8 cellular contexts compared by ENCODE assay signal in genomic region chr1:37480125-37480466, GRCh38. TPM values are rescaled to one million over a fixed set of nuclear protein-coding genes. Genes with fewer than 3 reads are reported as not detected.
DNase-seq lines count a peak whose midpoint lies in the region; ATAC-seq and TF ChIP-seq lines count a peak whose summit lies in the region.

No MANE protein-coding gene starts in this region.

- no peak for ATAC-seq in activated CD8-positive, alpha-beta T cell treated with anti-CD3 and anti-CD28 coated beads, Interleukin-2, amount 10 ng/mL, durations not matched to agents 7 days and 5 days

- CTCF ChIA-PET in activated CD8-positive, alpha-beta T cell treated with anti-CD3 and anti-CD28 coated beads, Interleukin-2, amount 10 ng/mL, durations not matched to agents 7 days and 5 days (lab: Charles Lee): interaction anchor here (0.6 to 7.8 kb wide), 2 partner anchors 24 to 34 kb away, joined by 3 to 67 read pairs; no protein-coding TSS in a partner anchor

- peaks cover 38% of the 10 kb centered on the region for H3K4me1 ChIP-seq in hepatocyte (ENCODE audit: insufficient read depth)
- peaks cover 76 to 99% (median 87%) of the 10 kb centered on the region in 4 donors for H3K4me1 ChIP-seq in stomach

- H3K9me3 ChIP-seq in hepatocyte (ENCODE audit: low read depth) (no peaks in the 10 kb centered on the region), stomach (no peaks in the 10 kb centered on the region)

- peaks cover 47% of the 10 kb centered on the region for H3K79me2 ChIP-seq in hepatocyte

- WGBS in hepatocyte (ENCODE audit: low lambda C conversion rate, missing lambda C conversion rate): 98% methylated on average over 5 of the region's 5 CpGs
- WGBS in stomach, 5 donors: 40 to 56% (median 44%) methylated on average over 4 to 5 of the region's 5 CpGs

- TF ChIP-seq CTCF in hepatocyte (IDR thresholded peaks at IDR 0.05; ENCODE audit: poor library complexity) (no peak), stomach (IDR thresholded peaks at IDR 0.05) (peak in 1 of 7 experiments; percentile 10)

- no peak overlapping the region for H2AFZ ChIP-seq in hepatocyte

- POLR2A ChIA-PET in activated CD8-positive, alpha-beta T cell treated with anti-CD3 and anti-CD28 coated beads, Interleukin-2, amount 10 ng/mL, durations not matched to agents 7 days and 5 days (lab: Charles Lee): no interaction called here

- peak overlapping the region; percentile 90 for H3K4me3 Mint-ChIP-seq in activated CD8-positive, alpha-beta T cell treated with anti-CD3 and anti-CD28 coated beads, Interleukin-2, amount 10 ng/mL, durations not matched to agents 7 days and 5 days

- H3K4me3 ChIP-seq in hepatocyte: no peak overlapping the region
- peak overlapping the region; percentile 36 to 93 (median 72) for H3K4me3 ChIP-seq in stomach

- H3K27me3 ChIP-seq in hepatocyte (no peaks in the 10 kb centered on the region), stomach (no peaks in the 10 kb centered on the region)

- no peak for TF ChIP-seq POLR2A in stomach (IDR thresholded peaks at IDR 0.05)

- H3K4me1 Mint-ChIP-seq in activated CD8-positive, alpha-beta T cell treated with anti-CD3 and anti-CD28 coated beads, Interleukin-2, amount 10 ng/mL, durations not matched to agents 7 days and 5 days (ENCODE audit: low read depth): peaks cover 52% of the 10 kb centered on the region

- no peaks in the 10 kb centered on the region for H3K36me3 ChIP-seq in hepatocyte (replicated peaks; ENCODE audit: insufficient read depth, low read depth)
- peaks cover 54 to 74% (median 64%) of the 10 kb centered on the region in 4 donors for H3K36me3 ChIP-seq in stomach

- intact Hi-C loops in stomach (cut with DNase I; ENCODE audit: low total_unique reads): no loop called here

- H3K27ac ChIP-seq in hepatocyte: peak overlapping the region; percentile 91
- peak overlapping the region; percentile 93 to 99 (median 97) for H3K27ac ChIP-seq in stomach

- H3K9me2 ChIP-seq in hepatocyte (replicated peaks; ENCODE audit: insufficient read depth): no peaks in the 10 kb centered on the region

- H4K20me1 ChIP-seq in hepatocyte (ENCODE audit: insufficient read depth, poor library complexity, severe bottlenecking): no peaks in the 10 kb centered on the region

- peak overlapping the region; percentile 98 for H3K27ac Mint-ChIP-seq in activated CD8-positive, alpha-beta T cell treated with anti-CD3 and anti-CD28 coated beads, Interleukin-2, amount 10 ng/mL, durations not matched to agents 7 days and 5 days

- TF ChIP-seq EP300 in stomach (IDR thresholded peaks at IDR 0.05): no peak

- no peaks in the 10 kb centered on the region for H3K9me3 Mint-ChIP-seq in activated CD8-positive, alpha-beta T cell treated with anti-CD3 and anti-CD28 coated beads, Interleukin-2, amount 10 ng/mL, durations not matched to agents 7 days and 5 days (ENCODE audit: insufficient read depth)

- peak overlapping the region; percentile 63 for H3K4me2 ChIP-seq in hepatocyte

- no peaks in the 10 kb centered on the region for H3K27me3 Mint-ChIP-seq in activated CD8-positive, alpha-beta T cell treated with anti-CD3 and anti-CD28 coated beads, Interleukin-2, amount 10 ng/mL, durations not matched to agents 7 days and 5 days (ENCODE audit: low read depth)

- peaks cover 75% of the 10 kb centered on the region for H3K36me3 Mint-ChIP-seq in activated CD8-positive, alpha-beta T cell treated with anti-CD3 and anti-CD28 coated beads, Interleukin-2, amount 10 ng/mL, durations not matched to agents 7 days and 5 days (ENCODE audit: low read depth)

- peak; percentile 52 for DNase-seq in NK-92 treated with Interleukin-12 subunit alpha and Interleukin-12 subunit beta, amount 100 ng/mL, for 24 hours (lab: John Stamatoyannopoulos, UW)
- no peak for DNase-seq in NK-92 (lab: John Stamatoyannopoulos, UW; ENCODE audit: unreplicated experiment)
- no peak for DNase-seq in activated CD8-positive, alpha-beta T cell treated with anti-CD3 and anti-CD28 coated beads, Interleukin-2, amount 10 ng/mL, durations not matched to agents 7 days and 5 days
- DNase-seq in hepatocyte (ENCODE audit: low spot score): no peak
- DNase-seq in stomach: no peak
- no peak for DNase-seq in NCI-H526 treated with DMSO at 0.1 percent for 48 hours (lab: John Stamatoyannopoulos, UW)
- no peak for DNase-seq in NCI-H1048 (lab: John Stamatoyannopoulos, UW)
- no peak for DNase-seq in AG20443 (ENCODE audit: low spot score)

RNA-seq across cellular contexts. Expression of gene ZC3H12A, which starts 5.7 kb away (rescaled TPM):
- total RNA-seq in activated CD8-positive, alpha-beta T cell treated with anti-CD3 and anti-CD28 coated beads, Interleukin-2, amount 10 ng/mL, durations not matched to agents 7 days and 5 days: 10 to 100 TPM; 15.1 to 17.8 TPM
- total RNA-seq in hepatocyte: 30.8 and 30.9 TPM in 2 replicates
- polyA plus RNA-seq in hepatocyte: 46.2 and 54.9 TPM in 2 replicates
- 10 to 100 TPM in 4 of 5 donors, 1 to 10 TPM in 1; 8.4 to 89.3 (median 38.4) TPM for total RNA-seq in stomach
- 10 to 100 TPM; 15.8 to 35.9 (median 22.1) TPM for polyA plus RNA-seq in stomach

RNA-seq across cellular contexts. Expression of gene MEAF6, which starts 34.5 kb away (rescaled TPM):
- 10 to 100 TPM; 70.8 to 73.0 TPM for total RNA-seq in activated CD8-positive, alpha-beta T cell treated with anti-CD3 and anti-CD28 coated beads, Interleukin-2, amount 10 ng/mL, durations not matched to agents 7 days and 5 days
- 74.7 TPM in 2 replicates for total RNA-seq in hepatocyte
- polyA plus RNA-seq in hepatocyte: 46.5 and 62.8 TPM in 2 replicates
- total RNA-seq in stomach: 10 to 100 TPM; 25.8 to 76.3 (median 68.7) TPM
- polyA plus RNA-seq in stomach: 10 to 100 TPM; 41.4 to 62.0 (median 45.5) TPM
